In the genomic region with DNA sequence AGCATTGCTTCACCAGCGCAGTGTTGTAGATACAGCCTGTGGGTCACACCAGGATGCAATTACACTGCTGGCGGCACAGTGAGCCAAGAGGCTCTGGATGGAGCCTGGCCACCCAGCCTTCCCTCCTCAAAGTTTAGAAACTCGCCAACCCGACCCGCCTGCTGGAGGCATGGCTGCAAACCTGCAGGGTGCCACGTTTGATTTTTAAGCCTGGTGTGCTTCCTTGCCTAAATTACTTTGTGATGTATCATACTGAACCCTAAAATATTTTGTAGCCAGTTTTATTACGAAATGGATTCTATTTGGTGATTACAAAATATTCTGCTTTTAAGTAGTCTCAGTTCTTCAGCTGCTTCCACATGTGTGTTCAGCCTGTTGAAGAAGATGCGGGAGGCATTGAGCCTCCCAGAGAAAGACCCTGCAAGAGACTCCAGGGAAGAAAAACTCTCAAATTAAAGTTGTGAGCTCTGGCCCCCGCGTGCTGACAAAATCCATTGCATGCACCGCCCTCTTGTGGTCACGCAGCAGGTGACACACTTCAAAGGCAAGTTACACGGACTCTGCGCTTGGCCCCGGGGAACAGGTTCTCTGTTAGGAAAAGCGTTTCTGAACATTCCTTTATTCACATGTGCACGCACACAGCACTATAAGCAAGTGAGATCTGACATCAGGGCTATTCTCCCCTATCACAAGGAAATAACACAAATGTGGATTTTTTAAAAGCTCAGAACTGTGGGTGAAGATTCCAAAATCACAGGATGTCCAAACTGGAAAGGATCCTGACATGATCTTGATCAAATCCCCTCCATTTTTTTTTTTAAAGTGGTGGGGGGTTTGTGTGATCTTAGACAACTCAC, we compare ENCODE assay signal across 8 cellular contexts.
A peak's percentile ranks its signal among the peaks of the same experiment; 100 is the strongest.
DNase-seq lines count a peak whose midpoint lies in the region; ATAC-seq and TF ChIP-seq lines count a peak whose summit lies in the region.

No MANE protein-coding gene starts in this region.

- no peaks in the 10 kb centered on the region for H3K36me3 ChIP-seq in muscle layer of colon (ENCODE audit: insufficient read depth, low read length)

- no peaks in the 10 kb centered on the region for H3K36me3 Mint-ChIP-seq in activated CD8-positive, alpha-beta T cell treated with anti-CD3 and anti-CD28 coated beads for 36 hours (ENCODE audit: low read depth)
- H3K36me3 Mint-ChIP-seq in endothelial cell (ENCODE audit: low read depth, unreplicated experiment): no peaks in the 10 kb centered on the region

- H3K27me3 Mint-ChIP-seq in activated CD8-positive, alpha-beta T cell treated with anti-CD3 and anti-CD28 coated beads for 36 hours: peaks cover 3% of the 10 kb centered on the region
- no peaks in the 10 kb centered on the region for H3K27me3 Mint-ChIP-seq in endothelial cell (ENCODE audit: unreplicated experiment)

- no peak overlapping the region for H3K9ac ChIP-seq in muscle layer of colon (ENCODE audit: low read length)

- TF ChIP-seq CTCF in AG04450 (IDR thresholded peaks at IDR 0.05; ENCODE audit: low read depth, low read length) (peak; percentile 88), endothelial cell (IDR thresholded peaks at IDR 0.05; ENCODE audit: unreplicated experiment) (peak; percentile 89)
- TF ChIP-seq CTCF in activated CD8-positive, alpha-beta T cell treated with anti-CD3 and anti-CD28 coated beads for 36 hours (IDR thresholded peaks at IDR 0.05): peak; percentile 85

- POLR2A ChIA-PET in AG04450 (lab: Yijun Ruan, JAX): no interaction called here
- POLR2A ChIA-PET in activated CD8-positive, alpha-beta T cell treated with anti-CD3 and anti-CD28 coated beads for 36 hours (lab: Charles Lee): interaction anchor here (0.6 kb wide), 1 partner anchor 85 kb away, joined by 3 read pairs; no protein-coding TSS in a partner anchor

- ATAC-seq in activated CD8-positive, alpha-beta T cell treated with anti-CD3 and anti-CD28 coated beads for 36 hours: peak; percentile 69

- H3K27ac ChIP-seq in AG04450 (ENCODE audit: low read depth, low read length) (no peak overlapping the region), muscle layer of colon (ENCODE audit: low read depth, low read length) (peak overlapping the region; percentile 19)

- H3K27me3 ChIP-seq in AG04450 (ENCODE audit: control insufficient read depth, insufficient read depth, low read length) (peaks cover 20% of the 10 kb centered on the region), muscle layer of colon (ENCODE audit: control insufficient read depth in 1 of 2, insufficient read depth in 2 of 2, low read length in 2 of 2) (no peaks in the 10 kb centered on the region)

- no peaks in the 10 kb centered on the region for H3K9me3 ChIP-seq in AG04450 (ENCODE audit: control insufficient read depth, insufficient read depth, low read length)
- H3K9me3 ChIP-seq in muscle layer of colon (ENCODE audit: low read length): no peaks in the 10 kb centered on the region

- DNase-seq in AG04450 (ENCODE audit: low read depth, low spot score): peak; percentile 27
- DNase-seq in GM19240 (ENCODE audit: insufficient read length, low spot score): peak; percentile 47
- peak; percentile 27 to 80 for DNase-seq in NCI-H526 (lab: John Stamatoyannopoulos, UW)
- DNase-seq in activated CD8-positive, alpha-beta T cell treated with anti-CD3 and anti-CD28 coated beads for 36 hours: peak; percentile 71
- peak; percentile 69 for DNase-seq in endothelial cell (ENCODE audit: low spot score)
- DNase-seq in stimulated activated CD8-positive, alpha-beta memory T cell treated with anti-CD3 and anti-CD28 coated beads, Interleukin-4, amount 100 ng/mL, for 4 hours (ENCODE audit: low read depth in 2 of 2, low spot score in 1 of 2): peak; percentile 21 to 28
- no peak for DNase-seq in GOT3 (lab: John Stamatoyannopoulos, UW)

- no peak overlapping the region for H3K4me3 ChIP-seq in AG04450 (ENCODE audit: low read depth, low read length)
- H3K4me3 ChIP-seq in muscle layer of colon (ENCODE audit: low read depth in 1 of 2, low read length in 2 of 2): no peak overlapping the region

- intact Hi-C loops in activated CD8-positive, alpha-beta T cell treated with anti-CD3 and anti-CD28 coated beads for 36 hours (cut with micrococcal nuclease): loop anchor here (10.0 kb wide), 1 partner anchor 410 kb away; no protein-coding TSS in a partner anchor

- H3K27ac Mint-ChIP-seq in activated CD8-positive, alpha-beta T cell treated with anti-CD3 and anti-CD28 coated beads for 36 hours: no peak overlapping the region
- H3K27ac Mint-ChIP-seq in endothelial cell (ENCODE audit: unreplicated experiment): no peak overlapping the region

- H3K4me3 Mint-ChIP-seq in activated CD8-positive, alpha-beta T cell treated with anti-CD3 and anti-CD28 coated beads for 36 hours: no peak overlapping the region
- no peak overlapping the region for H3K4me3 Mint-ChIP-seq in endothelial cell (ENCODE audit: unreplicated experiment)

- no peaks in the 10 kb centered on the region for H3K4me1 Mint-ChIP-seq in activated CD8-positive, alpha-beta T cell treated with anti-CD3 and anti-CD28 coated beads for 36 hours (ENCODE audit: low read depth)
- H3K4me1 Mint-ChIP-seq in endothelial cell (ENCODE audit: unreplicated experiment): no peaks in the 10 kb centered on the region

- CTCF ChIA-PET in AG04450 (lab: Charles Lee): interaction anchor here (0.6 to 3.3 kb wide), 53 partner anchors 11 to 1061 kb away, joined by 3 to 71 read pairs (median 4); a partner anchor contains a TSS
- CTCF ChIA-PET in activated CD8-positive, alpha-beta T cell treated with anti-CD3 and anti-CD28 coated beads for 36 hours (lab: Charles Lee): interaction anchor here (0.7 to 2.4 kb wide), 16 partner anchors 13 to 461 kb away, joined by 3 to 14 read pairs (median 4); no protein-coding TSS in a partner anchor

- H3K4me1 ChIP-seq in muscle layer of colon (ENCODE audit: insufficient read depth, low read length): peaks cover 11% of the 10 kb centered on the region

- H3K9me3 Mint-ChIP-seq in activated CD8-positive, alpha-beta T cell treated with anti-CD3 and anti-CD28 coated beads for 36 hours: no peaks in the 10 kb centered on the region
- H3K9me3 Mint-ChIP-seq in endothelial cell (ENCODE audit: unreplicated experiment): no peaks in the 10 kb centered on the region
